Comparison of ENCODE assay signal across 1 cellular context in genomic region chr20:62183426-62184142, GRCh38.
TF ChIP-seq lines count a peak whose summit lies in the region.

No MANE protein-coding gene starts in this region.

TF ChIP-seq in WTC11, 78 proteins besides CTCF, POLR2A, EP300 and RAD21 (continued from another document):
- TF ChIP-seq ZNF512 (CRISPR knock-in tag; IDR thresholded peaks at IDR 0.05; ENCODE audit: borderline replicate concordance) (no peak), RELA (CRISPR knock-in tag; IDR thresholded peaks at IDR 0.05; ENCODE audit: borderline replicate concordance) (no peak)
